In the genomic region with DNA sequence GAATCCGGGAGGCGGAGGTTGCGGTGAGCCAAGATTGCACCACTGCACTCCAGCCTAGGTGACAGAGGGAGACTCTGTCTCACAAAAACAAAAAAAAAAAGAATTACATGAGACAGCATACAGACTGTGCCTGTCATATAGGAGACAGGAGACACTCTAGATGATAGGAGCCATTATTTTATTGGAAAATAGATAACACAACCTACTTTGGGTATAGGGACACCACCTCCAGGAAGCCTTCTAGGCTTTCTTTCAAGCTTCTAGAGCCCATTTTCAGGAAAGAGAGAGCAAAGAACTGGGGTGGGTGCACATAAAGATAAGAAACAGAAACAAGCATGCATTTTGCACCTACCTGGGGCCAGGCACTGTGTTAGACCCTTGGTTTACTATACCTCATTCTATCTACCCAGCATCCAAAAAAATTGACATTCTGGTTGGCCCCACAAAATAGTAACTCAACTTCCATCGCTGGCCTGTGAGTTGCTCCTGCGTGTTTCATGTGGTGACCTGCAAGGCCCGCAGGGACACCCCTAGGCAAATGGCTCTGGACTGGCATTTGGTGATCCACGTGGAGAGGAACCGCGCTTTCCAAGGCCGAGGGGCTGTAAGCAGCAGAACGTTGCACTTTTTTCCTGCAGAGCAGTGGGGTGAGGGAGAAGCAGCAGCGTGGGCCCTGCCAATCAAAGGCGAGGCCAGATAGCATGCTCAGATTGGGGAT, we compare ENCODE assay signal across 20 cellular contexts.
"Had no signal": no experiment of that assay in that cellular context is flagged by ENCODE, and none has a peak within 500 bp of the region (broad histone marks: within the 10 kb centered on the region; RNA-seq: fewer than 3 reads in every experiment).

No MANE protein-coding gene starts in this region.

- H3K27ac ChIP-seq: coronary artery, foreskin keratinocyte, hepatocyte, parathyroid adenoma, prostate gland, right lobe of liver, testis, tibial nerve had no signal

- H2AFZ ChIP-seq: hepatocyte, parathyroid adenoma had no signal

- H3K27me3 ChIP-seq: hepatocyte, right lobe of liver, testis, tibial nerve had no signal

- H3K27me3 Mint-ChIP-seq: stimulated activated naive CD8-positive, alpha-beta T cell treated with anti-CD3 and anti-CD28 coated beads, Interleukin-15, Interleukin-2, amounts not matched to agents 100 ng/mL and 50 ng/mL, for 24 hours had no signal

- H3K9me3 ChIP-seq: prostate gland, right lobe of liver, testis, tibial nerve had no signal

- H3K4me1 Mint-ChIP-seq: stimulated activated memory B cell treated with anti-CD40 and anti-IgM and Interleukin-4, amounts not matched to agents 10 μg/mL and 1 μg/mL and 100 μg/mL, for 72 hours had no signal

- H3K9me3 Mint-ChIP-seq: endodermal cell; nephron progenitor cell; stimulated activated memory B cell treated with anti-CD40 and anti-IgM and Interleukin-4, amounts not matched to agents 10 μg/mL and 1 μg/mL and 100 μg/mL, for 72 hours; stimulated activated naive CD8-positive, alpha-beta T cell treated with anti-CD3 and anti-CD28 coated beads, Interleukin-15, Interleukin-2, amounts not matched to agents 100 ng/mL and 50 ng/mL, for 24 hours had no signal

- H3K79me2 ChIP-seq: hepatocyte, parathyroid adenoma had no signal

- H3K4me2 ChIP-seq: hepatocyte had no signal

- ATAC-seq: foreskin keratinocyte; left colon; left ventricle myocardium superior; naive thymus-derived CD4-positive, alpha-beta T cell; right lobe of liver; stimulated activated memory B cell treated with anti-CD40 and anti-IgM and Interleukin-4, amounts not matched to agents 10 μg/mL and 1 μg/mL and 100 μg/mL, for 72 hours had no signal

- DNase-seq: effector CD4-positive, alpha-beta T cell; erythroblast; foreskin keratinocyte; left colon; left ventricle myocardium superior; naive thymus-derived CD4-positive, alpha-beta T cell; occipital lobe; stimulated activated CD4-positive, alpha-beta T cell treated with anti-CD3 and anti-CD28 coated beads, Interleukin-4, amount 100 ng/mL, for 24 hours; testis had no signal

- H3K36me3 Mint-ChIP-seq: naive thymus-derived CD4-positive, alpha-beta T cell; stimulated activated memory B cell treated with anti-CD40 and anti-IgM and Interleukin-4, amounts not matched to agents 10 μg/mL and 1 μg/mL and 100 μg/mL, for 72 hours had no signal

- H3K36me3 ChIP-seq: prostate gland, right lobe of liver, tibial nerve had no signal

- H3K4me1 ChIP-seq: foreskin keratinocyte, parathyroid adenoma, prostate gland, right lobe of liver, testis, tibial nerve had no signal

- H3K27ac Mint-ChIP-seq: endodermal cell; naive thymus-derived CD4-positive, alpha-beta T cell; stimulated activated memory B cell treated with anti-CD40 and anti-IgM and Interleukin-4, amounts not matched to agents 10 μg/mL and 1 μg/mL and 100 μg/mL, for 72 hours; stimulated activated naive CD8-positive, alpha-beta T cell treated with anti-CD3 and anti-CD28 coated beads, Interleukin-15, Interleukin-2, amounts not matched to agents 100 ng/mL and 50 ng/mL, for 24 hours had no signal

- H3K9ac ChIP-seq: parathyroid adenoma had no signal

- H3K4me3 Mint-ChIP-seq: endodermal cell; naive thymus-derived CD4-positive, alpha-beta T cell; nephron progenitor cell; stimulated activated memory B cell treated with anti-CD40 and anti-IgM and Interleukin-4, amounts not matched to agents 10 μg/mL and 1 μg/mL and 100 μg/mL, for 72 hours; stimulated activated naive CD8-positive, alpha-beta T cell treated with anti-CD3 and anti-CD28 coated beads, Interleukin-15, Interleukin-2, amounts not matched to agents 100 ng/mL and 50 ng/mL, for 24 hours had no signal

- H3K4me3 ChIP-seq: coronary artery, hepatocyte, lung, prostate gland, right lobe of liver, testis, tibial nerve had no signal
